27 cellular contexts compared by ENCODE assay signal in the genomic region with DNA sequence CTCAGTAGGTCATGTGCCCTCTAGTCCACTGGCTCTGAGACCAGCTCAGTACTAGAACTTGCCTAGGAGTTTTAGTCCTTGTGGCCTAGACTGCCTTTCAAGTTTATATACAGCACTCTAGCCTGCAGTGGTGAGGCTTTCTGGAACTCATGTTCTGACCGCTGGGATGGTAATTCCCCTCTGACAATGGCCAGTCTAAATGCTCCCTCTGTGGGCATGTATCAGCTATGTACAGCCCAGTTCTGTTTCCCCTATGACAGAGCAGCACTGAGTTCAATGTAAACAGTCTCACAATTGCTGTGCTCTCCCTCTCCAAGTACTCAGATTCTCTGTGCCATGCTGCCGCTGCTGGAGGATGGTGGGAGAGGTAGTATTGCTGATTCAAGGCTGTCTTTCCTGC.
"Had no signal": no experiment of that assay in that cellular context is flagged by ENCODE, and none has a peak within 500 bp of the region (broad histone marks: within the 10 kb centered on the region; RNA-seq: fewer than 3 reads in every experiment).

No MANE protein-coding gene starts in this region.

- H3K9me3 Mint-ChIP-seq: stimulated activated naive CD8-positive, alpha-beta T cell treated with anti-CD3 and anti-CD28 coated beads, Interleukin-15, Interleukin-2, amounts not matched to agents 100 ng/mL and 50 ng/mL, for 24 hours had no signal

- H3K4me3 ChIP-seq: colonic mucosa, esophagus squamous epithelium, lower lobe of right lung, prostate gland, right atrium auricular region, smooth muscle cell, suprapubic skin, transverse colon, vagina had no signal

- H3K4me3 Mint-ChIP-seq: dendritic cell treated with granulocyte-macrophage colony-stimulating factor and Interleukin-4, amounts not matched to agents 40 ng/mL and 50 ng/mL, for 4 days; immature natural killer cell; natural killer cell; stimulated activated naive CD8-positive, alpha-beta T cell treated with anti-CD3 and anti-CD28 coated beads, Interleukin-15, Interleukin-2, amounts not matched to agents 100 ng/mL and 50 ng/mL, for 24 hours had no signal

- H3K4me1 ChIP-seq: colonic mucosa, esophagus squamous epithelium, lower lobe of right lung, parathyroid adenoma, prostate gland, right atrium auricular region, suprapubic skin, transverse colon, vagina had no signal

- H3K27ac ChIP-seq: colonic mucosa, esophagus squamous epithelium, lower lobe of right lung, neutrophil, parathyroid adenoma, prostate gland, right atrium auricular region, suprapubic skin, transverse colon, vagina had no signal

- H3K27ac Mint-ChIP-seq: dendritic cell treated with granulocyte-macrophage colony-stimulating factor and Interleukin-4, amounts not matched to agents 40 ng/mL and 50 ng/mL, for 4 days; immature natural killer cell; natural killer cell; stimulated activated naive CD8-positive, alpha-beta T cell treated with anti-CD3 and anti-CD28 coated beads, Interleukin-15, Interleukin-2, amounts not matched to agents 100 ng/mL and 50 ng/mL, for 24 hours had no signal

- H3K4me2 ChIP-seq: smooth muscle cell had no signal

- H3K4me1 Mint-ChIP-seq: immature natural killer cell, natural killer cell had no signal

- FAIRE-seq: keratinocyte had no signal

- H3K27me3 ChIP-seq: colonic mucosa, esophagus squamous epithelium, neutrophil, right atrium auricular region, suprapubic skin, transverse colon, vagina had no signal

- H3K79me2 ChIP-seq: parathyroid adenoma had no signal

- H3K9ac ChIP-seq: parathyroid adenoma had no signal

- DNase-seq: colonic mucosa; effector CD8-positive, alpha-beta T cell; erythroblast; esophagus squamous epithelium; foreskin melanocyte; glutamatergic neuron; hypothalamus; immature natural killer cell; left ventricle myocardium superior; lower lobe of right lung; natural killer cell; stimulated activated CD4-positive, alpha-beta T cell treated with anti-CD3 and anti-CD28 coated beads, Interleukin-12 subunit alpha, Interleukin-12 subunit beta, amount 100 ng/mL, for 4 hours; stimulated activated CD4-positive, alpha-beta T cell treated with anti-CD3 and anti-CD28 coated beads, Interleukin-1b, Interleukin-23, amount 100 ng/mL, for 48 hours; stimulated activated CD4-positive, alpha-beta T cell treated with anti-CD3 and anti-CD28 coated beads, Interleukin-4, amount 100 ng/mL, for 1 hour; stimulated activated CD8-positive, alpha-beta memory T cell treated with anti-CD3 and anti-CD28 coated beads, Interleukin-4, amount 100 ng/mL, for 48 hours; transverse colon had no signal

- ATAC-seq: left ventricle myocardium superior, natural killer cell, sciatic nerve had no signal

- H3K36me3 ChIP-seq: colonic mucosa, esophagus squamous epithelium, lower lobe of right lung, neutrophil, prostate gland, right atrium auricular region, suprapubic skin, transverse colon, vagina had no signal

- H3K9me3 ChIP-seq: colonic mucosa, esophagus squamous epithelium, lower lobe of right lung, neutrophil, prostate gland, suprapubic skin, transverse colon, vagina had no signal

- H2AFZ ChIP-seq: parathyroid adenoma had no signal

- H3K36me3 Mint-ChIP-seq: immature natural killer cell, natural killer cell had no signal
